1 cellular context compared by ENCODE assay signal in the genomic region with DNA sequence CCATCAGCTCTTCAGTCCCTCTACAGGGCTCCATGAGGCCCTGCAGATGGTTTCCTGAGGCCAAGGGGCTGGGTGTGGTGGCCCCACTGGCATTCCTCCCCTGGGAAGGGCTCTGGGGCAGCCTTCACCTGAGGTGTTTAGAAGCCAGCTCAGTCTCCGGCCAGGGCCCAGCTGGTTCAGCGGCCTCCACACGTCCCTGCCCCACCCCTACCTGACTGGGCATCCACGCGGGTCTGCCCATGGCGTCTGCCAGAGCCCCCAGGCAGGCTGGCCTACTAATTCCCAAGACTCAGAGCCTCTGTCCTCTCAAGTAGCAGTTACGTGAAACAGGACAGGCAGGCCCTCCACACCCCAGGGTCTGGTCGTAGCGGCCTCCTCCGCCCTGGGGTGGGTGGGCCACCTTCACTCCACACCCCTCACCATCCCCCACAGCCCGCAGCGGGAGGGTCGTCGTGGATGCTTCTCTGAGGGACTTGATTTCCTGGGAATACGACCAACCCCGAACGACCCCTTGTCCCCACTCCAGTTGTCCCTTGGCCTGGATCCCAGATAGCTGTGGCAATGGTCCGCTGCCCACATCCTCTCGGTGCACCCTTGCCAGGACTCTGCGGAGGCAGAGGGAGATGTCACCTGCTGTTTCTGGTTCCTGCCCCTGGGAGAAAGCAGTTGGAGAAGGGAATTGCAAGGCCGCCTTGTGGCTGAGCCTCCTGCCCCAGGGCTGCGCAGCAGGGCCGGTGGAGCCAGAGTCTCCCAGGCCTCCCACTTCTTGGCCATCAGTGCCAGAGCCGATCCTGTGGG.
TF ChIP-seq lines count a peak whose summit lies in the region.

No MANE protein-coding gene starts in this region.

TF ChIP-seq in SK-N-SH, 30 proteins besides CTCF, POLR2A, EP300 and RAD21 (continued from another document):
- TF ChIP-seq TEAD4 (IDR thresholded peaks at IDR 0.05; ENCODE audit: borderline replicate concordance, insufficient read depth) (no peak), GABPA (IDR thresholded peaks at IDR 0.05; ENCODE audit: low read depth) (no peak)
